Comparison of ENCODE assay signal across 9 cellular contexts in genomic region chr2:15313657-15314056, GRCh38.
DNase-seq lines count a peak whose midpoint lies in the region; ATAC-seq, FAIRE-seq and TF ChIP-seq lines count a peak whose summit lies in the region.
"Had no signal": no experiment of that assay in that cellular context is flagged by ENCODE, and none has a peak within 500 bp of the region (broad histone marks: within the 10 kb centered on the region; RNA-seq: fewer than 3 reads in every experiment).

No MANE protein-coding gene starts in this region.

- H3K36me3 ChIP-seq in HCT116 (ENCODE audit: control insufficient read depth in 1 of 2, insufficient read depth in 2 of 2, low read length in 2 of 2) (no peaks in the 10 kb centered on the region), kidney epithelial cell (ENCODE audit: control insufficient read depth, insufficient read depth, low read length) (no peaks in the 10 kb centered on the region)

- no peaks in the 10 kb centered on the region for H3K79me2 ChIP-seq in HCT116 (ENCODE audit: insufficient read depth, low read length)

- no peaks in the 10 kb centered on the region for H3K4me1 ChIP-seq in HCT116 (ENCODE audit: control insufficient read depth in 1 of 2, insufficient read depth in 2 of 2, low read length in 2 of 2)

- POLR2A ChIA-PET in HCT116 (lab: Charles Lee) = no interaction called here

- no peak overlapping the region for H3K27ac ChIP-seq in HCT116 (ENCODE audit: low read depth, low read length)

- intact Hi-C loops in HCT116 (cut with micrococcal nuclease) = no loop called here

- TF ChIP-seq CTCF in HCT116 (IDR thresholded peaks at IDR 0.05 in 2 of 3, conservative IDR thresholded peaks at IDR 0.05 in 1 of 3; ENCODE audit: borderline replicate concordance in 1 of 3, insufficient read depth in 1 of 3, low read depth in 2 of 3, low read length in 2 of 3) (no peak), kidney epithelial cell (IDR thresholded peaks at IDR 0.05; ENCODE audit: insufficient read depth, low read length, poor library complexity, severe bottlenecking) (no peak)

- no peak for TF ChIP-seq RAD21 in HCT116 (IDR thresholded peaks at IDR 0.05; ENCODE audit: low read depth)

- H3K4me3 ChIP-seq in HCT116 (replicated peaks in 1 of 2; ENCODE audit: low read depth in 1 of 2, low read length in 2 of 2) = no peak overlapping the region
- H3K4me3 ChIP-seq in kidney epithelial cell (ENCODE audit: low read depth, low read length) = no peak overlapping the region
- H3K4me3 ChIP-seq: mucosa of descending colon had no signal

- no peak for TF ChIP-seq POLR2A in HCT116 (IDR thresholded peaks at IDR 0.05; ENCODE audit: borderline replicate concordance, extremely low read depth, insufficient read depth, insufficient read length)
- TF ChIP-seq POLR2A in GM12892 (IDR thresholded peaks at IDR 0.05; ENCODE audit: low read depth, low read length) = no peak

- no peaks in the 10 kb centered on the region for H4K20me1 ChIP-seq in HCT116 (ENCODE audit: insufficient read depth)

- no peaks in the 10 kb centered on the region for H3K9me3 ChIP-seq in HCT116 (ENCODE audit: control insufficient read depth in 1 of 2, insufficient read depth in 1 of 2, low read depth in 1 of 2, low read length in 2 of 2)
- H3K9me3 ChIP-seq: mucosa of descending colon had no signal

- RAD21 ChIA-PET in HCT116 (lab: Charles Lee; ENCODE audit: low non-redundant PET in 1 of 2, low total read pairs in 2 of 2, uncharacterized antibody in 2 of 2, unreplicated experiment in 2 of 2) = no interaction called here

- no peak overlapping the region for H2AFZ ChIP-seq in HCT116 (ENCODE audit: low read depth, low read length, poor library complexity, severe bottlenecking)

- CTCF ChIA-PET in HCT116 (lab: Charles Lee) = no interaction called here

- no peaks in the 10 kb centered on the region for H3K27me3 ChIP-seq in HCT116 (ENCODE audit: insufficient read depth, low read length)
- no peaks in the 10 kb centered on the region for H3K27me3 ChIP-seq in kidney epithelial cell (ENCODE audit: control insufficient read depth, insufficient read depth, low read length)

- no TSS peak for BruUV-seq in HCT116 (replicated peaks; lab: Mats Ljungman, UMichigan)

- DNase-seq in HCT116 (ENCODE audit: low read depth, low spot score) (no peak), LHCN-M2 (ENCODE audit: low read depth) (peak; percentile 76), kidney epithelial cell (ENCODE audit: low read depth) (peak; percentile 25), GDM1 (lab: John Stamatoyannopoulos, UW) (no peak), AG08396 (ENCODE audit: low spot score) (no peak), GM12892 (ENCODE audit: insufficient read length) (no peak), HT-29 (ENCODE audit: low spot score) (no peak)
- DNase-seq: mucosa of descending colon had no signal

- H3K4me2 ChIP-seq in HCT116 (ENCODE audit: low read length) = no peak overlapping the region

- no peaks in the 10 kb centered on the region for H3K9me2 ChIP-seq in HCT116 (ENCODE audit: insufficient read depth)

- no peak overlapping the region for H3K9ac ChIP-seq in HCT116 (ENCODE audit: low read length)

- ATAC-seq in GM18907 (IDR thresholded peaks at IDR 0.05; ENCODE audit: unreplicated experiment) (peak; percentile 81), HCT116 (no peak)
- ATAC-seq: mucosa of descending colon had no signal

- no peak for FAIRE-seq in GM12892 (lab: Jason Lieb, UNC)

TF ChIP-seq in HCT116, 20 proteins besides CTCF, POLR2A, EP300 and RAD21:
- TF ChIP-seq TCF7L2 (IDR thresholded peaks at IDR 0.05; ENCODE audit: borderline replicate concordance, extremely low read depth, insufficient read depth, insufficient read length) (no peak), EZH2 (IDR thresholded peaks at IDR 0.05) (no peak), ZFX (IDR thresholded peaks at IDR 0.05) (no peak), CBX3 (IDR thresholded peaks at IDR 0.05; ENCODE audit: low read depth) (no peak), YY1 (IDR thresholded peaks at IDR 0.05; ENCODE audit: extremely low read depth, insufficient replicate concordance, low read depth, low read length) (no peak), ZNF274 (IDR thresholded peaks at IDR 0.05; ENCODE audit: low read depth, low read length) (no peak), FOSL1 (IDR thresholded peaks at IDR 0.05; ENCODE audit: low read depth) (0 out of 2 replicates have a peak, but pooled peaks have one; percentile 12)

Comparison
In these comparisons a context has a peak if more than half of its experiments do, and no peak if none do; other contexts are left out.
1. DNase-seq: peak in LHCN-M2 (single experiment) and kidney epithelial cell (single experiment); none in HCT116 (single experiment), GDM1 (single experiment), AG08396 (single experiment), GM12892 (single experiment) and HT-29 (single experiment).